In genomic region chr4:54941994-54942552, GRCh38 we compare ENCODE assay signal across 8 cellular contexts.
DNase-seq lines count a peak whose midpoint lies in the region; ATAC-seq and TF ChIP-seq lines count a peak whose summit lies in the region.

No MANE protein-coding gene starts in this region.

- dilution Hi-C loops in IMR-90 (cut with HindIII; ENCODE audit: low sequenced_read_pairs, unreplicated experiment): no loop called here

- no peak for TF ChIP-seq CTCF in IMR-90 (conservative IDR thresholded peaks at IDR 0.05; ENCODE audit: low read depth, low read length)
- TF ChIP-seq CTCF in GM13976 (IDR thresholded peaks at IDR 0.05; ENCODE audit: borderline replicate concordance, control extremely low read depth, extremely low read depth, insufficient read depth, missing control alignments): no peak
- no peak for TF ChIP-seq CTCF in sigmoid colon (IDR thresholded peaks at IDR 0.05)

- H3K4me1 Mint-ChIP-seq in activated T-helper 1 cell treated with anti-CD3 and anti-CD28 coated beads, Interleukin-12 subunit alpha, Interleukin-12 subunit beta, Interleukin-2, Interleukin-4 antibody, amounts not matched to agents 30 ng/mL and 10 ng/mL and 1 ng/mL, durations not matched to agents 14 hours and 24 hours and 36 hours (ENCODE audit: low read depth): peaks cover 34% of the 10 kb centered on the region

- no peak for TF ChIP-seq EP300 in sigmoid colon (IDR thresholded peaks at IDR 0.05)

- H3K9ac ChIP-seq in IMR-90 (ENCODE audit: low read depth, low read length): no peak overlapping the region

- H3K9me3 Mint-ChIP-seq in activated T-helper 1 cell treated with anti-CD3 and anti-CD28 coated beads, Interleukin-12 subunit alpha, Interleukin-12 subunit beta, Interleukin-2, Interleukin-4 antibody, amounts not matched to agents 30 ng/mL and 10 ng/mL and 1 ng/mL, durations not matched to agents 14 hours and 24 hours and 36 hours: no peaks in the 10 kb centered on the region

- no peak overlapping the region for H3K4ac ChIP-seq in IMR-90 (ENCODE audit: low read depth, low read length)

- no peak for TF ChIP-seq RAD21 in IMR-90 (IDR thresholded peaks at IDR 0.05; ENCODE audit: low read length)

- H3K4me3 ChIP-seq in IMR-90 (ENCODE audit: insufficient read depth, low read depth, low read length) (no peak overlapping the region), sigmoid colon (no peak overlapping the region)

- H3K4me3 Mint-ChIP-seq in activated T-helper 1 cell treated with anti-CD3 and anti-CD28 coated beads, Interleukin-12 subunit alpha, Interleukin-12 subunit beta, Interleukin-2, Interleukin-4 antibody, amounts not matched to agents 30 ng/mL and 10 ng/mL and 1 ng/mL, durations not matched to agents 14 hours and 24 hours and 36 hours: peak overlapping the region; percentile 43

- no peaks in the 10 kb centered on the region for H3K27me3 Mint-ChIP-seq in activated T-helper 1 cell treated with anti-CD3 and anti-CD28 coated beads, Interleukin-12 subunit alpha, Interleukin-12 subunit beta, Interleukin-2, Interleukin-4 antibody, amounts not matched to agents 30 ng/mL and 10 ng/mL and 1 ng/mL, durations not matched to agents 14 hours and 24 hours and 36 hours (ENCODE audit: insufficient read depth)

- H4K91ac ChIP-seq in IMR-90 (ENCODE audit: insufficient read depth, low read depth, low read length): no peak overlapping the region

- intact Hi-C loops in IMR-90 (cut with micrococcal nuclease): no loop called here
- intact Hi-C loops in activated T-helper 1 cell treated with anti-CD3 and anti-CD28 coated beads, Interleukin-12 subunit alpha, Interleukin-12 subunit beta, Interleukin-2, Interleukin-4 antibody, amounts not matched to agents 30 ng/mL and 10 ng/mL and 1 ng/mL, durations not matched to agents 14 hours and 24 hours and 36 hours (cut with micrococcal nuclease): loop anchor here (1.0 to 10.0 kb wide), 4 partner anchors 395 to 627 kb away; partner anchors contain the start of genes CLOCK and TMEM165
- intact Hi-C loops in sigmoid colon (cut with DNase I): no loop called here

- in situ Hi-C loops in IMR-90 (cut with MboI; ENCODE audit: low sequenced_read_pairs): no loop called here
- in situ Hi-C loops in GM13976 (cut with MboI; ENCODE audit: low sequenced_read_pairs, unreplicated experiment): loop anchor here (25.0 kb wide), 1 partner anchor 255 kb away; no protein-coding TSS in a partner anchor

- H3K23ac ChIP-seq in IMR-90 (ENCODE audit: low read depth, low read length): no peak overlapping the region

- H2AFZ ChIP-seq in IMR-90 (replicated peaks; ENCODE audit: low read length, poor library complexity): no peak overlapping the region

- TF ChIP-seq POLR2A in IMR-90 (IDR thresholded peaks at IDR 0.05; ENCODE audit: low read depth, low read length) (no peak), sigmoid colon (IDR thresholded peaks at IDR 0.05) (no peak)

- no peak overlapping the region for H2BK20ac ChIP-seq in IMR-90 (ENCODE audit: low read depth, low read length)

- POLR2A ChIA-PET in IMR-90 (lab: Charles Lee; ENCODE audit: unreplicated experiment): no interaction called here

- no TSS peak for BruUV-seq in IMR-90 (replicated peaks; lab: Mats Ljungman, UMichigan)

- ATAC-seq in IMR-90 (ENCODE audit: low read depth): no peak

- H4K8ac ChIP-seq in IMR-90 (ENCODE audit: low read depth in 2 of 2, low read length in 2 of 2): no peak overlapping the region

- H3K36me3 Mint-ChIP-seq in activated T-helper 1 cell treated with anti-CD3 and anti-CD28 coated beads, Interleukin-12 subunit alpha, Interleukin-12 subunit beta, Interleukin-2, Interleukin-4 antibody, amounts not matched to agents 30 ng/mL and 10 ng/mL and 1 ng/mL, durations not matched to agents 14 hours and 24 hours and 36 hours (ENCODE audit: low read depth): peaks cover 4% of the 10 kb centered on the region

- no peak overlapping the region for H2AK5ac ChIP-seq in IMR-90 (ENCODE audit: low read depth, low read length)

- H3K14ac ChIP-seq in IMR-90 (replicated peaks; ENCODE audit: low read depth, low read length): no peak overlapping the region

- H3K27ac Mint-ChIP-seq in activated T-helper 1 cell treated with anti-CD3 and anti-CD28 coated beads, Interleukin-12 subunit alpha, Interleukin-12 subunit beta, Interleukin-2, Interleukin-4 antibody, amounts not matched to agents 30 ng/mL and 10 ng/mL and 1 ng/mL, durations not matched to agents 14 hours and 24 hours and 36 hours: peak overlapping the region; percentile 38

- peak overlapping the region; percentile 32; the same call in 1 of the 2 replicates for H3K4me2 ChIP-seq in IMR-90 (ENCODE audit: low read depth, low read length)

- no peak overlapping the region for H2BK5ac ChIP-seq in IMR-90 (ENCODE audit: low read depth, low read length, poor library complexity, severe bottlenecking)

- no peak overlapping the region for H2BK120ac ChIP-seq in IMR-90 (ENCODE audit: low read depth, low read length)

- H3K9me1 ChIP-seq in IMR-90 (ENCODE audit: insufficient read depth, low read length): no peaks in the 10 kb centered on the region

- H4K20me1 ChIP-seq in IMR-90 (ENCODE audit: insufficient read depth, low read length): no peaks in the 10 kb centered on the region

- CTCF ChIA-PET in IMR-90 (lab: Yijun Ruan, JAX): interaction anchor here (0.6 to 1.0 kb wide), 2 partner anchors 12 to 409 kb away, joined by 3 read pairs; no protein-coding TSS in a partner anchor

- peak; percentile 5 for DNase-seq in stimulated activated CD8-positive, alpha-beta memory T cell treated with anti-CD3 and anti-CD28 coated beads, Interleukin-12 subunit alpha, Interleukin-12 subunit beta, amount 100 ng/mL, for 1 hour (ENCODE audit: low read depth)
- no peak for DNase-seq in stimulated activated CD8-positive, alpha-beta memory T cell treated with anti-CD3 and anti-CD28 coated beads, Interleukin-4, amount 100 ng/mL, for 48 hours
- DNase-seq in IMR-90 (no peak), putamen (ENCODE audit: low spot score) (peak; percentile 9), GM03348 (ENCODE audit: low spot score) (no peak), GM13976 (ENCODE audit: low spot score) (no peak), sigmoid colon (no peak)
- DNase-seq in activated T-helper 1 cell treated with anti-CD3 and anti-CD28 coated beads, Interleukin-12 subunit alpha, Interleukin-12 subunit beta, Interleukin-2, Interleukin-4 antibody, amounts not matched to agents 30 ng/mL and 10 ng/mL and 1 ng/mL, durations not matched to agents 14 hours and 24 hours and 36 hours (ENCODE audit: low spot score): peak; percentile 16

- H3K27me3 ChIP-seq in IMR-90 (ENCODE audit: control insufficient read depth, insufficient read depth, low read length) (peaks cover 2% of the 10 kb centered on the region; the same call in 1 of the 2 replicates), sigmoid colon (no peaks in the 10 kb centered on the region)

- peak overlapping the region; percentile 79; the same call in 1 of the 2 replicates for H3K18ac ChIP-seq in IMR-90 (ENCODE audit: low read depth, low read length)

- H3K4me1 ChIP-seq in IMR-90 (ENCODE audit: control insufficient read depth, insufficient read depth, low read length) (no peaks in the 10 kb centered on the region), sigmoid colon (no peaks in the 10 kb centered on the region)

- H3K56ac ChIP-seq in IMR-90 (ENCODE audit: extremely low read depth, insufficient read depth, low read length): no peak overlapping the region

- no peak overlapping the region for H2BK15ac ChIP-seq in IMR-90 (ENCODE audit: low read depth, low read length)

- no peak overlapping the region for H2AK9ac ChIP-seq in IMR-90 (replicated peaks; ENCODE audit: low read depth, low read length, poor library complexity)

- H3K9me3 ChIP-seq in IMR-90 (ENCODE audit: control insufficient read depth, insufficient read depth, low read length): no peaks in the 10 kb centered on the region
- no peaks in the 10 kb centered on the region for H3K9me3 ChIP-seq in sigmoid colon

- no CpG with 5 or more reads among the region's 10 CpGs for WGBS in IMR-90 (ENCODE audit: extremely low coverage in 2 of 2, insufficient read length in 1 of 2), 2 experiments
- WGBS in sigmoid colon, 2 donors: 35 to 55% methylated on average over 10 of the region's 10 CpGs

- H3K79me1 ChIP-seq in IMR-90 (ENCODE audit: low read depth in 1 of 2, low read length in 2 of 2): no peaks in the 10 kb centered on the region

- peak overlapping the region; percentile 64; the same call in 1 of the 2 replicates for H4K5ac ChIP-seq in IMR-90 (ENCODE audit: low read depth, low read length)

- H3K27ac ChIP-seq in IMR-90 (ENCODE audit: insufficient read depth, low read length) (no peak overlapping the region), sigmoid colon (no peak overlapping the region)

- H3K36me3 ChIP-seq in IMR-90 (ENCODE audit: control insufficient read depth, insufficient read depth, low read length) (no peaks in the 10 kb centered on the region), sigmoid colon (no peaks in the 10 kb centered on the region)

TF ChIP-seq in IMR-90, 13 proteins besides CTCF, POLR2A, EP300 and RAD21 (continues in another document):
- TF ChIP-seq RCOR1 (IDR thresholded peaks at IDR 0.05; ENCODE audit: insufficient replicate concordance, low read length): no peak
- no peak for TF ChIP-seq MXI1 (IDR thresholded peaks at IDR 0.05; ENCODE audit: borderline replicate concordance, low read depth, low read length)
- TF ChIP-seq CEBPB (IDR thresholded peaks at IDR 0.05; ENCODE audit: low read depth, low read length): no peak
- no peak for TF ChIP-seq MAZ (IDR thresholded peaks at IDR 0.05; ENCODE audit: borderline replicate concordance, low read depth, low read length)
- TF ChIP-seq NFE2L2 (IDR thresholded peaks at IDR 0.05; ENCODE audit: low read depth, low read length): no peak
- no peak for TF ChIP-seq FOS (IDR thresholded peaks at IDR 0.05; ENCODE audit: low read depth, low read length)
- TF ChIP-seq RFX5 (IDR thresholded peaks at IDR 0.05; ENCODE audit: low read depth, low read length): no peak
- TF ChIP-seq USF2 (IDR thresholded peaks at IDR 0.05; ENCODE audit: low read depth, low read length): no peak
- no peak for TF ChIP-seq ELK1 (IDR thresholded peaks at IDR 0.05; ENCODE audit: borderline replicate concordance, low read depth, low read length)

Comparison
In these comparisons a context has a peak if more than half of its experiments do, and no peak if none do; other contexts are left out.
1. DNase-seq: peak in stimulated activated CD8-positive, alpha-beta memory T cell treated with anti-CD3 and anti-CD28 coated beads, Interleukin-12 subunit alpha, Interleukin-12 subunit beta, amount 100 ng/mL, for 1 hour (single experiment), activated T-helper 1 cell treated with anti-CD3 and anti-CD28 coated beads, Interleukin-12 subunit alpha, Interleukin-12 subunit beta, Interleukin-2, Interleukin-4 antibody, amounts not matched to agents 30 ng/mL and 10 ng/mL and 1 ng/mL, durations not matched to agents 14 hours and 24 hours and 36 hours (single experiment) and putamen (single experiment); none in stimulated activated CD8-positive, alpha-beta memory T cell treated with anti-CD3 and anti-CD28 coated beads, Interleukin-4, amount 100 ng/mL, for 48 hours (single experiment), IMR-90 (single experiment), GM03348 (single experiment), GM13976 (single experiment) and sigmoid colon (single experiment).